ENCODE assay signal across 30 cellular contexts in the genomic region with DNA sequence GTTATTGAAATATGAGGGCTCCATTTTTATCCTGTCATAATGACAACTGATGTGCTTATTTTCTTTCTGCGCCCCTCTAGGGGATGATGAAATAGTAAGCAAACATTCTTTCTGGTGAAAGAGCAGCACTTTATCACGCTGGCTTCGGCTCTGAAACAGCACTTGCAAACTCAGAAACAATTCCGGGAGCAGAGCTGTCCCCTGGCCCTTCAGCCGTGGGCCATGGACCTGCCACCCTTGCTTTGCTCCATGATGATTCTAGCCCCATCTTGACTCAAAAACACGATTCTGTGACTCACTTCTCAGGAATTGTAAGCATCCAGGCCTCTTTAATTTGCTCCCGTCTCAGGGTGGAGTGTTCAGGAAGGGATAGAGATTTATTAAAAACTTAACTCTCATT.
DNase-seq lines count a peak whose midpoint lies in the region; ATAC-seq and TF ChIP-seq lines count a peak whose summit lies in the region.
"Had no signal": no experiment of that assay in that cellular context is flagged by ENCODE, and none has a peak within 500 bp of the region (broad histone marks: within the 10 kb centered on the region; RNA-seq: fewer than 3 reads in every experiment).

No MANE protein-coding gene starts in this region.

- H3K9me3 Mint-ChIP-seq in neural progenitor cell = peaks cover 9% of the 10 kb centered on the region

- no peak overlapping the region for H3K9ac ChIP-seq in neural progenitor cell

- no peaks in the 10 kb centered on the region for H3K79me2 ChIP-seq in neural progenitor cell (ENCODE audit: low read depth)

- H3K27ac ChIP-seq in upper lobe of right lung = no peak overlapping the region
- no peak overlapping the region for H3K27ac ChIP-seq in neural progenitor cell
- H3K27ac ChIP-seq: A549, ascending aorta, epithelial cell of prostate, stomach, tibial artery had no signal

- no peaks in the 10 kb centered on the region for H3K36me3 ChIP-seq in upper lobe of right lung
- H3K36me3 ChIP-seq in neural progenitor cell = no peaks in the 10 kb centered on the region
- H3K36me3 ChIP-seq: ascending aorta, HAP-1, stomach, tibial artery had no signal

- H3F3A ChIP-seq in neural progenitor cell (ENCODE audit: low read depth) = no peaks in the 10 kb centered on the region

- H3K4me2 ChIP-seq in neural progenitor cell = no peak overlapping the region
- H3K4me2 ChIP-seq: A549 had no signal

- peaks cover 3% of the 10 kb centered on the region for H3K27me3 Mint-ChIP-seq in neural progenitor cell (ENCODE audit: insufficient read depth, low read depth)
- H3K27me3 Mint-ChIP-seq: activated naive CD8-positive, alpha-beta T cell treated with anti-CD3 and anti-CD28 coated beads for 36 hours; B cell; T-cell had no signal

- H3K9me3 ChIP-seq in upper lobe of right lung (no peaks in the 10 kb centered on the region), neural progenitor cell (ENCODE audit: low read depth) (no peaks in the 10 kb centered on the region)
- H3K9me3 ChIP-seq: A549, HAP-1, tibial artery had no signal

- DNase-seq in Right ventricle myocardium superior = no peak
- no peak for DNase-seq in left cardiac atrium
- peak; percentile 11 for DNase-seq in SW480 (ENCODE audit: low spot score)
- DNase-seq in left ventricle myocardium superior = no peak
- DNase-seq in upper lobe of right lung = no peak
- no peak for DNase-seq in NCI-H526 (lab: John Stamatoyannopoulos, UW)
- DNase-seq in neural progenitor cell (ENCODE audit: low spot score) = no peak
- DNase-seq: activated CD4-positive, alpha-beta T cell treated with anti-CD3 and anti-CD28 coated beads, Interleukin-2, amount 50 U/mL, for 48 hours; activated naive CD8-positive, alpha-beta T cell treated with anti-CD3 and anti-CD28 coated beads for 36 hours; cerebellar nuclear complex; DMS53; foreskin fibroblast; GDM1; left colon; midbrain; natural killer cell; NCI-H1048; NCI-H187 treated with DMSO at 0.1 percent for 48 hours; NCI-H774; stimulated activated CD4-positive, alpha-beta T cell treated with anti-CD3 and anti-CD28 coated beads, Interleukin-15, amount 100 ng/mL, for 24 hours; stomach; T-cell; tibial artery had no signal

- no peaks in the 10 kb centered on the region for H3K27me3 ChIP-seq in upper lobe of right lung
- no peaks in the 10 kb centered on the region for H3K27me3 ChIP-seq in neural progenitor cell
- H3K27me3 ChIP-seq: ascending aorta, stomach, tibial artery had no signal

- H4K20me1 ChIP-seq in neural progenitor cell (ENCODE audit: low read depth) = no peaks in the 10 kb centered on the region

- H3K4me3 ChIP-seq in upper lobe of right lung = no peak overlapping the region
- H3K4me3 ChIP-seq in neural progenitor cell = no peak overlapping the region
- H3K4me3 ChIP-seq: A549, ascending aorta, HAP-1, stomach, tibial artery had no signal

- ATAC-seq in Right ventricle myocardium superior (ENCODE audit: poor library complexity) (peak; percentile 51), left cardiac atrium (no peak), left ventricle myocardium superior (peak; percentile 47), upper lobe of right lung (peak; percentile 26), GM21737 (IDR thresholded peaks at IDR 0.05; ENCODE audit: unreplicated experiment) (no peak)
- ATAC-seq: A549, left colon, natural killer cell, T-cell had no signal

- no peak overlapping the region for H3K27ac Mint-ChIP-seq in neural progenitor cell
- H3K27ac Mint-ChIP-seq: activated naive CD8-positive, alpha-beta T cell treated with anti-CD3 and anti-CD28 coated beads for 36 hours; activated T-helper 2 cell treated with anti-CD3 and anti-CD28 coated beads, Interferon-gamma antibody, Interleukin-2, Interleukin-4, amounts not matched to agents 10 μg/mL and 5 μg/mL and 100 μg/mL, durations not matched to agents 14 hours and 24 hours and 36 hours; B cell; natural killer cell; T-cell had no signal

- H3K36me3 Mint-ChIP-seq in neural progenitor cell = no peaks in the 10 kb centered on the region
- H3K36me3 Mint-ChIP-seq: activated naive CD8-positive, alpha-beta T cell treated with anti-CD3 and anti-CD28 coated beads for 36 hours; T-cell had no signal

- H3K4me1 ChIP-seq in upper lobe of right lung (peaks cover 8% of the 10 kb centered on the region), neural progenitor cell (no peaks in the 10 kb centered on the region)
- H3K4me1 ChIP-seq: A549, ascending aorta, HAP-1, stomach, tibial artery had no signal

- peaks cover 16% of the 10 kb centered on the region for H3K4me1 Mint-ChIP-seq in neural progenitor cell
- H3K4me1 Mint-ChIP-seq: activated naive CD8-positive, alpha-beta T cell treated with anti-CD3 and anti-CD28 coated beads for 36 hours; natural killer cell; T-cell had no signal

- intact Hi-C loops in Right ventricle myocardium superior (cut with DNase I) = no loop called here
- intact Hi-C loops in left cardiac atrium (cut with DNase I) = no loop called here
- intact Hi-C loops in left ventricle myocardium superior (cut with micrococcal nuclease) = no loop called here
- intact Hi-C loops in upper lobe of right lung (cut with DNase I) = no loop called here

- no peak overlapping the region for H3K4me3 Mint-ChIP-seq in neural progenitor cell
- H3K4me3 Mint-ChIP-seq: activated naive CD8-positive, alpha-beta T cell treated with anti-CD3 and anti-CD28 coated beads for 36 hours; B cell; natural killer cell; T-cell had no signal

- no peak for TF ChIP-seq CTCF in upper lobe of right lung (IDR thresholded peaks at IDR 0.05)
- no peak for TF ChIP-seq CTCF in neural progenitor cell (IDR thresholded peaks at IDR 0.05)

- H2AFZ ChIP-seq in neural progenitor cell (replicated peaks) = no peak overlapping the region

Comparison
In these comparisons a context has a peak if more than half of its experiments do, and no peak if none do; other contexts are left out.
1. ATAC-seq: peak in Right ventricle myocardium superior (single experiment), left ventricle myocardium superior (single experiment) and upper lobe of right lung (single experiment); none in left cardiac atrium (0 of 2) and GM21737 (single experiment).